Comparison of ENCODE assay signal across 12 cellular contexts in genomic region chr5:76341935-76342334, GRCh38.
DNase-seq lines count a peak whose midpoint lies in the region; ATAC-seq, FAIRE-seq and TF ChIP-seq lines count a peak whose summit lies in the region.
"Had no signal": no experiment of that assay in that cellular context is flagged by ENCODE, and none has a peak within 500 bp of the region (broad histone marks: within the 10 kb centered on the region; RNA-seq: fewer than 3 reads in every experiment).

No MANE protein-coding gene starts in this region.

- POLR2A ChIA-PET in CD8-positive, alpha-beta T cell (lab: Charles Lee): interaction anchor here (1.1 kb wide), 1 partner anchor 62 kb away, joined by 3 read pairs; no protein-coding TSS in a partner anchor
- POLR2A ChIA-PET in GM12878 (lab: Charles Lee): no interaction called here

- H2AFZ ChIP-seq in GM12878 (ENCODE audit: control insufficient read depth, low read depth, low read length): peak overlapping the region; percentile 40
- H2AFZ ChIP-seq in neural progenitor cell (replicated peaks): no peak overlapping the region

- RAD21 ChIA-PET in GM12878 (lab: Charles Lee; ENCODE audit: unreplicated experiment): no interaction called here

- peak overlapping the region; percentile 10 for H3K27ac Mint-ChIP-seq in CD8-positive, alpha-beta T cell
- H3K27ac Mint-ChIP-seq in neural progenitor cell: peak overlapping the region; percentile 59
- H3K27ac Mint-ChIP-seq in activated T-cell treated with anti-CD3 and anti-CD28 coated beads, Interleukin-2, amount 50 U/mL, for 24 hours: no peak overlapping the region

- H3K9me3 ChIP-seq in CD8-positive, alpha-beta T cell (ENCODE audit: low read length): no peaks in the 10 kb centered on the region
- H3K9me3 ChIP-seq in GM12878 (replicated peaks; ENCODE audit: control insufficient read depth, insufficient read depth, low read length): no peaks in the 10 kb centered on the region
- H3K9me3 ChIP-seq in neural progenitor cell (ENCODE audit: low read depth): no peaks in the 10 kb centered on the region
- H3K9me3 ChIP-seq: sigmoid colon, suprapubic skin had no signal

- FAIRE-seq in GM12878 (lab: Jason Lieb, UNC): no peak

- peaks cover 23% of the 10 kb centered on the region for H3K4me1 Mint-ChIP-seq in CD8-positive, alpha-beta T cell (ENCODE audit: low read depth)
- peaks cover 38% of the 10 kb centered on the region for H3K4me1 Mint-ChIP-seq in neural progenitor cell
- peaks cover 18% of the 10 kb centered on the region for H3K4me1 Mint-ChIP-seq in activated T-cell treated with anti-CD3 and anti-CD28 coated beads, Interleukin-2, amount 50 U/mL, for 24 hours (ENCODE audit: low read depth)

- H3K27ac ChIP-seq in CD8-positive, alpha-beta T cell (ENCODE audit: low read depth, low read length): no peak overlapping the region
- H3K27ac ChIP-seq in GM12878 (ENCODE audit: control insufficient read depth, insufficient read depth) (no peak overlapping the region), neural progenitor cell (no peak overlapping the region)
- H3K27ac ChIP-seq: sigmoid colon, suprapubic skin had no signal

- no peak overlapping the region for H3K4me3 ChIP-seq in CD8-positive, alpha-beta T cell (ENCODE audit: low read depth, low read length)
- H3K4me3 ChIP-seq in GM12878 (no peak overlapping the region), neural progenitor cell (no peak overlapping the region)
- H3K4me3 ChIP-seq: sigmoid colon, suprapubic skin had no signal

- no TSS peak for BruUV-seq in GM12878 (replicated peaks; lab: Mats Ljungman, UMichigan)

- H3K4me1 ChIP-seq in CD8-positive, alpha-beta T cell (ENCODE audit: insufficient read depth, low read length): peaks cover 20% of the 10 kb centered on the region
- no peaks in the 10 kb centered on the region for H3K4me1 ChIP-seq in GM12878 (ENCODE audit: control insufficient read depth, insufficient read depth, low read length)
- H3K4me1 ChIP-seq in neural progenitor cell: peaks cover 5% of the 10 kb centered on the region
- H3K4me1 ChIP-seq: sigmoid colon had no signal

- H3K9ac ChIP-seq in GM12878 (ENCODE audit: control insufficient read depth, insufficient read depth, low read length): no peak overlapping the region
- H3K9ac ChIP-seq in neural progenitor cell: no peak overlapping the region

- CTCF ChIA-PET in CD8-positive, alpha-beta T cell (lab: Charles Lee): interaction anchor here (0.6 to 1.4 kb wide), 2 partner anchors 23 to 100 kb away, joined by 3 read pairs; no protein-coding TSS in a partner anchor
- CTCF ChIA-PET in GM12878 (lab: Yijun Ruan, JAX): interaction anchor here (0.6 to 1.8 kb wide), 4 partner anchors 10 to 202 kb away, joined by 3 to 5 read pairs (median 3); no protein-coding TSS in a partner anchor

- H3K79me2 ChIP-seq in GM12878 (ENCODE audit: control insufficient read depth, insufficient read depth, low read length): no peaks in the 10 kb centered on the region
- no peaks in the 10 kb centered on the region for H3K79me2 ChIP-seq in neural progenitor cell (ENCODE audit: low read depth)

- TF ChIP-seq EP300 in GM12878 (IDR thresholded peaks at IDR 0.05; ENCODE audit: borderline replicate concordance in 1 of 2, control insufficient read depth in 1 of 2, low read depth in 2 of 2, low read length in 2 of 2): no peak

- no peak overlapping the region for H3K4me3 Mint-ChIP-seq in CD8-positive, alpha-beta T cell
- H3K4me3 Mint-ChIP-seq in neural progenitor cell: no peak overlapping the region
- no peak overlapping the region for H3K4me3 Mint-ChIP-seq in activated T-cell treated with anti-CD3 and anti-CD28 coated beads, Interleukin-2, amount 50 U/mL, for 24 hours

- ATAC-seq in CD8-positive, alpha-beta T cell: no peak
- ATAC-seq in GM12878: peak; percentile 24; the same call in 1 of the 3 replicates

- no peak for TF ChIP-seq POLR2A in GM12878 (IDR thresholded peaks at IDR 0.05; ENCODE audit: low read depth, low read length)

- H4K20me1 ChIP-seq in GM12878 (ENCODE audit: control insufficient read depth, insufficient read depth) (no peaks in the 10 kb centered on the region), neural progenitor cell (ENCODE audit: low read depth) (no peaks in the 10 kb centered on the region)

- in situ Hi-C loops in KBM-7 (cut with MboI; ENCODE audit: low pct_unique_long_range_greater_than_20kb, low sequenced_read_pairs): no loop called here
- in situ Hi-C loops in GM12878 (cut with MboI): no loop called here

- H3K9me3 Mint-ChIP-seq in CD8-positive, alpha-beta T cell: no peaks in the 10 kb centered on the region
- H3K9me3 Mint-ChIP-seq in neural progenitor cell: peaks cover 6% of the 10 kb centered on the region
- no peaks in the 10 kb centered on the region for H3K9me3 Mint-ChIP-seq in activated T-cell treated with anti-CD3 and anti-CD28 coated beads, Interleukin-2, amount 50 U/mL, for 24 hours

- no peaks in the 10 kb centered on the region for H3K36me3 ChIP-seq in CD8-positive, alpha-beta T cell (ENCODE audit: insufficient read depth, low read length)
- H3K36me3 ChIP-seq in GM12878 (ENCODE audit: control insufficient read depth in 2 of 2, insufficient read depth in 2 of 2, low read length in 1 of 2) (no peaks in the 10 kb centered on the region), neural progenitor cell (no peaks in the 10 kb centered on the region)
- H3K36me3 ChIP-seq: sigmoid colon, suprapubic skin had no signal

- TF ChIP-seq RAD21 in GM12878 (IDR thresholded peaks at IDR 0.05; ENCODE audit: insufficient read depth, low read depth, low read length): no peak

- H3K27me3 ChIP-seq in CD8-positive, alpha-beta T cell (ENCODE audit: insufficient read depth, low read length): no peaks in the 10 kb centered on the region
- no peaks in the 10 kb centered on the region for H3K27me3 ChIP-seq in GM12878 (replicated peaks in 1 of 2; ENCODE audit: control insufficient read depth in 2 of 2, insufficient read depth in 2 of 2, low read length in 1 of 2)
- H3K27me3 ChIP-seq in neural progenitor cell: no peaks in the 10 kb centered on the region
- H3K27me3 ChIP-seq: sigmoid colon, suprapubic skin had no signal

- SMC1A ChIA-PET in GM12878 (lab: Charles Lee; ENCODE audit: uncharacterized antibody, unreplicated experiment): interaction anchor here (1.0 to 2.4 kb wide), 3 partner anchors 10 to 241 kb away, joined by 3 to 8 read pairs (median 6); no protein-coding TSS in a partner anchor

- H3K4me2 ChIP-seq in GM12878 (ENCODE audit: control insufficient read depth, insufficient read depth) (no peak overlapping the region), neural progenitor cell (no peak overlapping the region)

- no peak for TF ChIP-seq CTCF in CD8-positive, alpha-beta T cell (IDR thresholded peaks at IDR 0.05)
- TF ChIP-seq CTCF in GM12878 (IDR thresholded peaks at IDR 0.05 in 2 of 3, conservative IDR thresholded peaks at IDR 0.05 in 1 of 3; ENCODE audit: control insufficient read depth in 2 of 3, extremely low read depth in 1 of 3, insufficient read depth in 1 of 3, low read depth in 3 of 3, low read length in 3 of 3): no peak
- no peak for TF ChIP-seq CTCF in neural progenitor cell (IDR thresholded peaks at IDR 0.05)

- no peak for DNase-seq in CD8-positive, alpha-beta T cell
- DNase-seq in KBM-7 (peak; percentile 79), GM12878 (ENCODE audit: low read depth, low spot score) (no peak), neural progenitor cell (ENCODE audit: low spot score) (no peak), activated gamma-delta T cell (lab: John Stamatoyannopoulos, UW) (no peak), NCI-H510A treated with DMSO at 0.1 percent for 48 hours (lab: John Stamatoyannopoulos, UW) (no peak), DMS114 treated with DMSO at 0.1 percent for 48 hours (lab: John Stamatoyannopoulos, UW; ENCODE audit: unreplicated experiment) (no peak)
- DNase-seq in activated T-cell treated with anti-CD3 and anti-CD28 coated beads, Interleukin-2, amount 50 U/mL, for 24 hours: no peak
- DNase-seq: activated CD8-positive, alpha-beta memory T cell treated with anti-CD3 and anti-CD28 coated beads, Interleukin-2, amount 50 U/mL, for 4 hours; NCI-H226; sigmoid colon had no signal

- no peaks in the 10 kb centered on the region for H3K36me3 Mint-ChIP-seq in CD8-positive, alpha-beta T cell
- H3K36me3 Mint-ChIP-seq in neural progenitor cell: peaks cover 2% of the 10 kb centered on the region
- H3K36me3 Mint-ChIP-seq in activated T-cell treated with anti-CD3 and anti-CD28 coated beads, Interleukin-2, amount 50 U/mL, for 24 hours (ENCODE audit: low read depth): no peaks in the 10 kb centered on the region

- WGBS in GM12878 (ENCODE audit: insufficient coverage, insufficient replicate concordance, low lambda C conversion rate, missing lambda C conversion rate): 30% methylated on average over 4 of the region's 4 CpGs

- H3F3A ChIP-seq in neural progenitor cell (ENCODE audit: low read depth): no peaks in the 10 kb centered on the region

- no peaks in the 10 kb centered on the region for H3K27me3 Mint-ChIP-seq in CD8-positive, alpha-beta T cell (ENCODE audit: low read depth)
- H3K27me3 Mint-ChIP-seq in neural progenitor cell (ENCODE audit: insufficient read depth, low read depth): peaks cover 13% of the 10 kb centered on the region
- H3K27me3 Mint-ChIP-seq in activated T-cell treated with anti-CD3 and anti-CD28 coated beads, Interleukin-2, amount 50 U/mL, for 24 hours: no peaks in the 10 kb centered on the region

- intact Hi-C loops in CD8-positive, alpha-beta T cell (cut with DNase I, micrococcal nuclease): no loop called here
- intact Hi-C loops in GM12878 (cut with micrococcal nuclease; ENCODE audit: unreplicated experiment): no loop called here

TF ChIP-seq in GM12878, 131 proteins besides CTCF, POLR2A, EP300 and RAD21:
- no peak for TF ChIP-seq BMI1 (IDR thresholded peaks at IDR 0.05; ENCODE audit: borderline replicate concordance)
- no peak for TF ChIP-seq WRNIP1 (IDR thresholded peaks at IDR 0.05; ENCODE audit: borderline replicate concordance, low read depth, low read length)
- TF ChIP-seq SIX5 (IDR thresholded peaks at IDR 0.05; ENCODE audit: low read depth, low read length, severe bottlenecking): no peak
TF ChIP-seq in GM12878: peak in this region for 0.
